10 cellular contexts compared by ENCODE assay signal in genomic region chr7:149669121-149669818, GRCh38.
A peak's percentile ranks its signal among the peaks of the same experiment; 100 is the strongest.
DNase-seq lines count a peak whose midpoint lies in the region; ATAC-seq and TF ChIP-seq lines count a peak whose summit lies in the region.
"Had no signal": no experiment of that assay in that cellular context is flagged by ENCODE, and none has a peak within 500 bp of the region (broad histone marks: within the 10 kb centered on the region; RNA-seq: fewer than 3 reads in every experiment).

No MANE protein-coding gene starts in this region.

- H3K4me1 ChIP-seq in left ventricle myocardium inferior (peaks cover 12% of the 10 kb centered on the region), transverse colon (peaks cover 0 to 8% (median 0%) of the 10 kb centered on the region in 4 donors), prostate gland (replicated peaks) (no peaks in the 10 kb centered on the region)

- peaks cover 30% of the 10 kb centered on the region for H3K27me3 Mint-ChIP-seq in activated T-helper 1 cell treated with anti-CD3 and anti-CD28 coated beads, Interleukin-12 subunit alpha, Interleukin-12 subunit beta, Interleukin-2, Interleukin-4 antibody, amounts not matched to agents 30 ng/mL and 10 ng/mL and 1 ng/mL, durations not matched to agents 14 hours and 24 hours and 36 hours (ENCODE audit: insufficient read depth)

- no peak overlapping the region for H3K4me3 Mint-ChIP-seq in activated T-helper 1 cell treated with anti-CD3 and anti-CD28 coated beads, Interleukin-12 subunit alpha, Interleukin-12 subunit beta, Interleukin-2, Interleukin-4 antibody, amounts not matched to agents 30 ng/mL and 10 ng/mL and 1 ng/mL, durations not matched to agents 14 hours and 24 hours and 36 hours
- H3K4me3 Mint-ChIP-seq: naive thymus-derived CD4-positive, alpha-beta T cell had no signal

- H3K36me3 ChIP-seq in left ventricle myocardium inferior: no peaks in the 10 kb centered on the region
- no peaks in the 10 kb centered on the region for H3K36me3 ChIP-seq in transverse colon
- H3K36me3 ChIP-seq in prostate gland: no peaks in the 10 kb centered on the region

- TF ChIP-seq CTCF in left ventricle myocardium inferior (IDR thresholded peaks at IDR 0.05; ENCODE audit: borderline replicate concordance) (peak; percentile 49), epithelial cell of proximal tubule (conservative IDR thresholded peaks at IDR 0.05; ENCODE audit: low read depth, low read length) (peak; percentile 48), transverse colon (IDR thresholded peaks at IDR 0.05) (peak in 4 of 5 experiments; percentile 13 to 27 (median 22)), prostate gland (IDR thresholded peaks at IDR 0.05) (peak in 1 of 4 experiments; percentile 42)

- no peaks in the 10 kb centered on the region for H3K9me3 Mint-ChIP-seq in activated T-helper 1 cell treated with anti-CD3 and anti-CD28 coated beads, Interleukin-12 subunit alpha, Interleukin-12 subunit beta, Interleukin-2, Interleukin-4 antibody, amounts not matched to agents 30 ng/mL and 10 ng/mL and 1 ng/mL, durations not matched to agents 14 hours and 24 hours and 36 hours
- H3K9me3 Mint-ChIP-seq: naive thymus-derived CD4-positive, alpha-beta T cell had no signal

- DNase-seq in left ventricle myocardium inferior (no peak), Right ventricle myocardium superior (no peak), NCI-H526 treated with DMSO at 0.1 percent for 48 hours (lab: John Stamatoyannopoulos, UW) (peak; percentile 15), epithelial cell of proximal tubule (ENCODE audit: low read depth) (no peak), transverse colon (no peak), hypothalamus (lab: John Stamatoyannopoulos, UW) (no peak), prostate gland (ENCODE audit: low spot score) (no peak)
- no peak for DNase-seq in activated T-helper 1 cell treated with anti-CD3 and anti-CD28 coated beads, Interleukin-12 subunit alpha, Interleukin-12 subunit beta, Interleukin-2, Interleukin-4 antibody, amounts not matched to agents 30 ng/mL and 10 ng/mL and 1 ng/mL, durations not matched to agents 14 hours and 24 hours and 36 hours (ENCODE audit: low spot score)
- DNase-seq: activated effector memory CD4-positive, alpha-beta T cell treated with anti-CD3 and anti-CD28 coated beads, Interleukin-2, amount 50 U/mL, for 16 hours had no signal

- intact Hi-C loops in left ventricle myocardium inferior (cut with micrococcal nuclease): loop anchor here (10.0 kb wide), 1 partner anchor 76 kb away; no protein-coding TSS in a partner anchor
- intact Hi-C loops in Right ventricle myocardium superior (cut with DNase I): loop anchor here (2.0 kb wide), 1 partner anchor 74 kb away; no protein-coding TSS in a partner anchor
- intact Hi-C loops in transverse colon (cut with DNase I; ENCODE audit: low total_unique reads): no loop called here
- intact Hi-C loops in activated T-helper 1 cell treated with anti-CD3 and anti-CD28 coated beads, Interleukin-12 subunit alpha, Interleukin-12 subunit beta, Interleukin-2, Interleukin-4 antibody, amounts not matched to agents 30 ng/mL and 10 ng/mL and 1 ng/mL, durations not matched to agents 14 hours and 24 hours and 36 hours (cut with micrococcal nuclease): loop anchor here (1.0 kb wide), 1 partner anchor 73 kb away; no protein-coding TSS in a partner anchor
- intact Hi-C loops in prostate gland (cut with DNase I): no loop called here

- TF ChIP-seq POLR2A in transverse colon (IDR thresholded peaks at IDR 0.05) (no peak), prostate gland (IDR thresholded peaks at IDR 0.05) (no peak)

- no peaks in the 10 kb centered on the region for H3K4me1 Mint-ChIP-seq in activated T-helper 1 cell treated with anti-CD3 and anti-CD28 coated beads, Interleukin-12 subunit alpha, Interleukin-12 subunit beta, Interleukin-2, Interleukin-4 antibody, amounts not matched to agents 30 ng/mL and 10 ng/mL and 1 ng/mL, durations not matched to agents 14 hours and 24 hours and 36 hours (ENCODE audit: low read depth)

- H3K4me3 ChIP-seq in left ventricle myocardium inferior (no peak overlapping the region), epithelial cell of proximal tubule (ENCODE audit: low read depth, low read length) (no peak overlapping the region), transverse colon (no peak overlapping the region), prostate gland (no peak overlapping the region)

- H3K27ac Mint-ChIP-seq in activated T-helper 1 cell treated with anti-CD3 and anti-CD28 coated beads, Interleukin-12 subunit alpha, Interleukin-12 subunit beta, Interleukin-2, Interleukin-4 antibody, amounts not matched to agents 30 ng/mL and 10 ng/mL and 1 ng/mL, durations not matched to agents 14 hours and 24 hours and 36 hours: no peak overlapping the region
- H3K27ac Mint-ChIP-seq: naive thymus-derived CD4-positive, alpha-beta T cell had no signal

- no peaks in the 10 kb centered on the region for H3K9me3 ChIP-seq in left ventricle myocardium inferior (replicated peaks)
- no peaks in the 10 kb centered on the region for H3K9me3 ChIP-seq in transverse colon
- no peaks in the 10 kb centered on the region for H3K9me3 ChIP-seq in prostate gland

- in situ Hi-C loops in transverse colon (cut with MboI; ENCODE audit: low pct_ligation_motif_present in 1 of 4, low pct_unique_long_range_greater_than_20kb in 1 of 4, low sequenced_read_pairs in 3 of 4): no loop called here

- no peak for TF ChIP-seq EP300 in transverse colon (IDR thresholded peaks at IDR 0.05; ENCODE audit: low read depth)

- no peak overlapping the region for H3K27ac ChIP-seq in left ventricle myocardium inferior (replicated peaks)
- H3K27ac ChIP-seq in transverse colon: no peak overlapping the region
- H3K27ac ChIP-seq in prostate gland: no peak overlapping the region

- no peak for ATAC-seq in Right ventricle myocardium superior (ENCODE audit: poor library complexity)
- ATAC-seq: naive thymus-derived CD4-positive, alpha-beta T cell had no signal

- 25 to 32% methylated on average over 5 to 7 of the region's 7 CpGs for WGBS in transverse colon (ENCODE audit: low coverage in 1 of 2), 2 donors
- WGBS in prostate gland: 52% methylated on average over 7 of the region's 7 CpGs

- H3K27me3 ChIP-seq in left ventricle myocardium inferior (ENCODE audit: low read depth) (no peaks in the 10 kb centered on the region), transverse colon (peaks cover 2% of the 10 kb centered on the region), prostate gland (replicated peaks; ENCODE audit: insufficient read depth) (no peaks in the 10 kb centered on the region)

- no peaks in the 10 kb centered on the region for H3K36me3 Mint-ChIP-seq in activated T-helper 1 cell treated with anti-CD3 and anti-CD28 coated beads, Interleukin-12 subunit alpha, Interleukin-12 subunit beta, Interleukin-2, Interleukin-4 antibody, amounts not matched to agents 30 ng/mL and 10 ng/mL and 1 ng/mL, durations not matched to agents 14 hours and 24 hours and 36 hours (ENCODE audit: low read depth)
- H3K36me3 Mint-ChIP-seq: naive thymus-derived CD4-positive, alpha-beta T cell had no signal

Comparison
In these comparisons a context has a peak if more than half of its experiments do, and no peak if none do; other contexts are left out.
1. intact Hi-C loops: an anchor here in left ventricle myocardium inferior (10.0 kb wide), Right ventricle myocardium superior (2.0 kb wide) and activated T-helper 1 cell treated with anti-CD3 and anti-CD28 coated beads, Interleukin-12 subunit alpha, Interleukin-12 subunit beta, Interleukin-2, Interleukin-4 antibody, amounts not matched to agents 30 ng/mL and 10 ng/mL and 1 ng/mL, durations not matched to agents 14 hours and 24 hours and 36 hours (1.0 kb wide); none called in transverse colon and prostate gland.